Comparison of ENCODE assay signal across 1 cellular context in the genomic region with DNA sequence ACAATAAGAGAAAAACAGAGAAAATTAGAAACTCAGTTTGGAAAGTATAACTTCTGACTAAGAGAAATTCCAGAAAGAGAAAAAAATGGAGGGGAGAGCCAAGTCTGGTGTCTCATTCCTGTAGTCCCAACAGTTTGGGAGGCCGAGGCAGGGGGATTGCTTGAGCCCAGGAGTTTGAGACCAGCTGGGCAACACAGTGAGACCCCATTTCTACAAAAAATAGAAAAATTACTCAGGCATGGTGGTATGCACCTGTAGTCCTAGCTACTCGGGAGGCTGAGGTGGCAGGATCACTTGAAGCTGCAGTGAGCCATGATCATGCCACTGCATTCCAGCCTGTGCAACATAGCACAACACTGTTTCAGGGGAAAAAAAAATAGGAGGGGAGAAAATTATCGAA.
TF ChIP-seq lines count a peak whose summit lies in the region.

No MANE protein-coding gene starts in this region.

TF ChIP-seq in WTC11, 78 proteins besides CTCF, POLR2A, EP300 and RAD21 (continued from another document):
- TF ChIP-seq, protein P1, sequence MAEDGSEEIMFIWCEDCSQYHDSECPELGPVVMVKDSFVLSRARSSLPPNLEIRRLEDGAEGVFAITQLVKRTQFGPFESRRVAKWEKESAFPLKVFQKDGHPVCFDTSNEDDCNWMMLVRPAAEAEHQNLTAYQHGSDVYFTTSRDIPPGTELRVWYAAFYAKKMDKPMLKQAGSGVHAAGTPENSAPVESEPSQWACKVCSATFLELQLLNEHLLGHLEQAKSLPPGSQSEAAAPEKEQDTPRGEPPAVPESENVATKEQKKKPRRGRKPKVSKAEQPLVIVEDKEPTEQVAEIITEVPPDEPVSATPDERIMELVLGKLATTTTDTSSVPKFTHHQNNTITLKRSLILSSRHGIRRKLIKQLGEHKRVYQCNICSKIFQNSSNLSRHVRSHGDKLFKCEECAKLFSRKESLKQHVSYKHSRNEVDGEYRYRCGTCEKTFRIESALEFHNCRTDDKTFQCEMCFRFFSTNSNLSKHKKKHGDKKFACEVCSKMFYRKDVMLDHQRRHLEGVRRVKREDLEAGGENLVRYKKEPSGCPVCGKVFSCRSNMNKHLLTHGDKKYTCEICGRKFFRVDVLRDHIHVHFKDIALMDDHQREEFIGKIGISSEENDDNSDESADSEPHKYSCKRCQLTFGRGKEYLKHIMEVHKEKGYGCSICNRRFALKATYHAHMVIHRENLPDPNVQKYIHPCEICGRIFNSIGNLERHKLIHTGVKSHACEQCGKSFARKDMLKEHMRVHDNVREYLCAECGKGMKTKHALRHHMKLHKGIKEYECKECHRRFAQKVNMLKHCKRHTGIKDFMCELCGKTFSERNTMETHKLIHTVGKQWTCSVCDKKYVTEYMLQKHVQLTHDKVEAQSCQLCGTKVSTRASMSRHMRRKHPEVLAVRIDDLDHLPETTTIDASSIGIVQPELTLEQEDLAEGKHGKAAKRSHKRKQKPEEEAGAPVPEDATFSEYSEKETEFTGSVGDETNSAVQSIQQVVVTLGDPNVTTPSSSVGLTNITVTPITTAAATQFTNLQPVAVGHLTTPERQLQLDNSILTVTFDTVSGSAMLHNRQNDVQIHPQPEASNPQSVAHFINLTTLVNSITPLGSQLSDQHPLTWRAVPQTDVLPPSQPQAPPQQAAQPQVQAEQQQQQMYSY (CRISPR knock-in tag; IDR thresholded peaks at IDR 0.05), result no peak
- TF ChIP-seq, protein P2, sequence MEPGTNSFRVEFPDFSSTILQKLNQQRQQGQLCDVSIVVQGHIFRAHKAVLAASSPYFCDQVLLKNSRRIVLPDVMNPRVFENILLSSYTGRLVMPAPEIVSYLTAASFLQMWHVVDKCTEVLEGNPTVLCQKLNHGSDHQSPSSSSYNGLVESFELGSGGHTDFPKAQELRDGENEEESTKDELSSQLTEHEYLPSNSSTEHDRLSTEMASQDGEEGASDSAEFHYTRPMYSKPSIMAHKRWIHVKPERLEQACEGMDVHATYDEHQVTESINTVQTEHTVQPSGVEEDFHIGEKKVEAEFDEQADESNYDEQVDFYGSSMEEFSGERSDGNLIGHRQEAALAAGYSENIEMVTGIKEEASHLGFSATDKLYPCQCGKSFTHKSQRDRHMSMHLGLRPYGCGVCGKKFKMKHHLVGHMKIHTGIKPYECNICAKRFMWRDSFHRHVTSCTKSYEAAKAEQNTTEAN (CRISPR knock-in tag; IDR thresholded peaks at IDR 0.05), result no peak
- TF ChIP-seq CREM (CRISPR knock-in tag; IDR thresholded peaks at IDR 0.05) (no peak), MYBL2 (CRISPR knock-in tag; IDR thresholded peaks at IDR 0.05) (no peak), GABPB1 (CRISPR knock-in tag; IDR thresholded peaks at IDR 0.05) (no peak)
- TF ChIP-seq, protein P3, sequence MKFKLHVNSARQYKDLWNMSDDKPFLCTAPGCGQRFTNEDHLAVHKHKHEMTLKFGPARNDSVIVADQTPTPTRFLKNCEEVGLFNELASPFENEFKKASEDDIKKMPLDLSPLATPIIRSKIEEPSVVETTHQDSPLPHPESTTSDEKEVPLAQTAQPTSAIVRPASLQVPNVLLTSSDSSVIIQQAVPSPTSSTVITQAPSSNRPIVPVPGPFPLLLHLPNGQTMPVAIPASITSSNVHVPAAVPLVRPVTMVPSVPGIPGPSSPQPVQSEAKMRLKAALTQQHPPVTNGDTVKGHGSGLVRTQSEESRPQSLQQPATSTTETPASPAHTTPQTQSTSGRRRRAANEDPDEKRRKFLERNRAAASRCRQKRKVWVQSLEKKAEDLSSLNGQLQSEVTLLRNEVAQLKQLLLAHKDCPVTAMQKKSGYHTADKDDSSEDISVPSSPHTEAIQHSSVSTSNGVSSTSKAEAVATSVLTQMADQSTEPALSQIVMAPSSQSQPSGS (CRISPR knock-in tag; IDR thresholded peaks at IDR 0.05; ENCODE audit: borderline replicate concordance, low read depth), result no peak
- TF ChIP-seq, protein P4, sequence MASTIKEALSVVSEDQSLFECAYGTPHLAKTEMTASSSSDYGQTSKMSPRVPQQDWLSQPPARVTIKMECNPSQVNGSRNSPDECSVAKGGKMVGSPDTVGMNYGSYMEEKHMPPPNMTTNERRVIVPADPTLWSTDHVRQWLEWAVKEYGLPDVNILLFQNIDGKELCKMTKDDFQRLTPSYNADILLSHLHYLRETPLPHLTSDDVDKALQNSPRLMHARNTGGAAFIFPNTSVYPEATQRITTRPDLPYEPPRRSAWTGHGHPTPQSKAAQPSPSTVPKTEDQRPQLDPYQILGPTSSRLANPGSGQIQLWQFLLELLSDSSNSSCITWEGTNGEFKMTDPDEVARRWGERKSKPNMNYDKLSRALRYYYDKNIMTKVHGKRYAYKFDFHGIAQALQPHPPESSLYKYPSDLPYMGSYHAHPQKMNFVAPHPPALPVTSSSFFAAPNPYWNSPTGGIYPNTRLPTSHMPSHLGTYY (CRISPR knock-in tag; IDR thresholded peaks at IDR 0.05), result no peak
